In the genomic region with DNA sequence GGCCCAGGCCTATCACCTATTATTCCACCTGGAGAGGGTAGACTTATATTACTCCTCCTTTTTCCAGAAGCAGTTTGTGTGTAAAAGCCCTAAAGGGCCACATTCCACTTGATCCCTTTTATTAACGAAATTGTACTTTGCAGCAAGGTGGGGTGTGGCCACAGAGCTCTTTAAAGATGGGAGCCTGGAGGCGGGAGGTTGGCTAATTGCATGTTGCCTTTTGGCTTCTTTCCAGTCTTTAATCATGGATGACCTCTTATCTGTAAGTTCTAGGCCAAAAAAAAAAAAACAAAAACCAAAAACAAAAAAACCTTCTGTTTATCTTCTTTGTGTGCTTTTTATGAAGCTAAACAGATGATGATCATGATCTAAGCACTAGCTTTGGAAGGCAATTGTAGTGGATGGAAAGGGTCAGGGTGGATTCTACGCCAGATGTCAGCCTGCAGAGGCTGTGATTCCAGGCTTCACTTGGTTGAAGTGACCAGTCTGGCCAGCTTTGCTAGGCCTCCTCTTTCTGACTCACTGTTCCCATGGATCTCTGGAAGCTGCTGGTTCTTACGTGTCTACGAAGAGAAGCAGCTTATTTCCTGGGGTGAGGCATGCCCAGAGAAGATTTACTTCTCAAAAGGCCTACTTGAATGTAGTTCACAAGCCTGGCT, we compare ENCODE assay signal across 11 cellular contexts.
DNase-seq lines count a peak whose midpoint lies in the region; ATAC-seq and TF ChIP-seq lines count a peak whose summit lies in the region.
"Had no signal": no experiment of that assay in that cellular context is flagged by ENCODE, and none has a peak within 500 bp of the region (broad histone marks: within the 10 kb centered on the region; RNA-seq: fewer than 3 reads in every experiment).

No MANE protein-coding gene starts in this region.

- H3K4me3 Mint-ChIP-seq in neural progenitor cell = peak overlapping the region; percentile 27
- H3K4me3 Mint-ChIP-seq: activated naive CD8-positive, alpha-beta T cell; CD14-positive monocyte had no signal

- H3F3A ChIP-seq in neural progenitor cell (ENCODE audit: low read depth) = peaks cover 20% of the 10 kb centered on the region

- peaks cover 50% of the 10 kb centered on the region for H3K4me1 Mint-ChIP-seq in neural progenitor cell
- H3K4me1 Mint-ChIP-seq: CD14-positive monocyte had no signal

- no peaks in the 10 kb centered on the region for H3K9me3 Mint-ChIP-seq in neural progenitor cell

- H3K9ac ChIP-seq in fibroblast of lung (ENCODE audit: insufficient read depth, low read length) (no peak overlapping the region), neural progenitor cell (no peak overlapping the region)

- no peaks in the 10 kb centered on the region for H3K36me3 ChIP-seq in fibroblast of lung (ENCODE audit: control insufficient read depth, insufficient read depth, low read length)
- no peaks in the 10 kb centered on the region for H3K36me3 ChIP-seq in neural progenitor cell

- H3K9me3 ChIP-seq in fibroblast of lung (ENCODE audit: control insufficient read depth, insufficient read depth, low read depth, low read length) (no peaks in the 10 kb centered on the region), neural progenitor cell (ENCODE audit: low read depth) (no peaks in the 10 kb centered on the region)

- TF ChIP-seq CTCF in fibroblast of lung (conservative IDR thresholded peaks at IDR 0.05 in 1 of 2, IDR thresholded peaks at IDR 0.05 in 1 of 2; ENCODE audit: low read depth in 1 of 2, low read length in 2 of 2) (no peak), neural progenitor cell (IDR thresholded peaks at IDR 0.05) (no peak)

- H4K20me1 ChIP-seq in fibroblast of lung (ENCODE audit: control insufficient read depth, extremely low read depth, insufficient read depth, low read length) = no peaks in the 10 kb centered on the region
- H4K20me1 ChIP-seq in neural progenitor cell (ENCODE audit: low read depth) = no peaks in the 10 kb centered on the region

- no peak overlapping the region for H3K27ac Mint-ChIP-seq in neural progenitor cell
- H3K27ac Mint-ChIP-seq: activated naive CD8-positive, alpha-beta T cell; CD14-positive monocyte had no signal

- no peaks in the 10 kb centered on the region for H3K36me3 Mint-ChIP-seq in neural progenitor cell
- H3K36me3 Mint-ChIP-seq: activated naive CD8-positive, alpha-beta T cell; CD14-positive monocyte had no signal

- H3K4me1 ChIP-seq in fibroblast of lung (ENCODE audit: control insufficient read depth, extremely low read depth, insufficient read depth, low read length) = peaks cover 10% of the 10 kb centered on the region
- peaks cover 35% of the 10 kb centered on the region for H3K4me1 ChIP-seq in neural progenitor cell

- H3K27ac ChIP-seq in fibroblast of lung (ENCODE audit: insufficient read depth, low read length) = peak overlapping the region; percentile 78
- no peak overlapping the region for H3K27ac ChIP-seq in neural progenitor cell

- H3K79me2 ChIP-seq in fibroblast of lung (ENCODE audit: control insufficient read depth, insufficient read depth, low read length) (no peaks in the 10 kb centered on the region), neural progenitor cell (ENCODE audit: low read depth) (no peaks in the 10 kb centered on the region)

- H3K27me3 ChIP-seq in fibroblast of lung (ENCODE audit: control insufficient read depth, insufficient read depth, low read length) = no peaks in the 10 kb centered on the region
- H3K27me3 ChIP-seq in neural progenitor cell = no peaks in the 10 kb centered on the region

- H3K27me3 Mint-ChIP-seq in neural progenitor cell (ENCODE audit: insufficient read depth, low read depth) = peaks cover 2% of the 10 kb centered on the region
- H3K27me3 Mint-ChIP-seq: activated naive CD8-positive, alpha-beta T cell had no signal

- ATAC-seq in HG03439 (IDR thresholded peaks at IDR 0.05; ENCODE audit: unreplicated experiment) = no peak

- peak overlapping the region; percentile 52 for H3K4me2 ChIP-seq in fibroblast of lung (ENCODE audit: extremely low read depth, insufficient read depth, low read length)
- H3K4me2 ChIP-seq in neural progenitor cell = peak overlapping the region; percentile 2

- H3K4me3 ChIP-seq in fibroblast of lung (replicated peaks in 1 of 4; ENCODE audit: control extremely low read depth in 1 of 4, insufficient read depth in 1 of 4, low read depth in 3 of 4, low read length in 4 of 4) (no peak overlapping the region), neural progenitor cell (no peak overlapping the region)

- DNase-seq in AG08395 (ENCODE audit: low spot score) = peak; percentile 94
- DNase-seq in NCI-H2171 (lab: John Stamatoyannopoulos, UW) = peak; percentile 9
- peak; percentile 83 to 95 for DNase-seq in fibroblast of lung (ENCODE audit: low read depth in 2 of 2)
- no peak for DNase-seq in neural progenitor cell (ENCODE audit: low spot score)
- DNase-seq in activated CD4-positive, alpha-beta T cell treated with anti-CD3 and anti-CD28 coated beads, Interleukin-2, amount 50 U/mL, for 48 hours = no peak
- DNase-seq in activated T-cell treated with anti-CD3 and anti-CD28 coated beads for 4 hours = no peak
- DNase-seq in GM19240 (ENCODE audit: insufficient read length, low spot score) = no peak
- DNase-seq: NCI-H2029 treated with DMSO at 0.1 percent for 48 hours had no signal

- H2AFZ ChIP-seq in fibroblast of lung (ENCODE audit: low read length) (peak overlapping the region; percentile 65), neural progenitor cell (replicated peaks) (no peak overlapping the region)

Comparison
In these comparisons a context has a peak if more than half of its experiments do, and no peak if none do; other contexts are left out.
1. DNase-seq: peak in AG08395 (single experiment), NCI-H2171 (single experiment) and fibroblast of lung (2 of 2); none in neural progenitor cell (single experiment), activated CD4-positive, alpha-beta T cell treated with anti-CD3 and anti-CD28 coated beads, Interleukin-2, amount 50 U/mL, for 48 hours (0 of 2), activated T-cell treated with anti-CD3 and anti-CD28 coated beads for 4 hours (single experiment) and GM19240 (single experiment).